1 cellular context compared by ENCODE assay signal in the genomic region with DNA sequence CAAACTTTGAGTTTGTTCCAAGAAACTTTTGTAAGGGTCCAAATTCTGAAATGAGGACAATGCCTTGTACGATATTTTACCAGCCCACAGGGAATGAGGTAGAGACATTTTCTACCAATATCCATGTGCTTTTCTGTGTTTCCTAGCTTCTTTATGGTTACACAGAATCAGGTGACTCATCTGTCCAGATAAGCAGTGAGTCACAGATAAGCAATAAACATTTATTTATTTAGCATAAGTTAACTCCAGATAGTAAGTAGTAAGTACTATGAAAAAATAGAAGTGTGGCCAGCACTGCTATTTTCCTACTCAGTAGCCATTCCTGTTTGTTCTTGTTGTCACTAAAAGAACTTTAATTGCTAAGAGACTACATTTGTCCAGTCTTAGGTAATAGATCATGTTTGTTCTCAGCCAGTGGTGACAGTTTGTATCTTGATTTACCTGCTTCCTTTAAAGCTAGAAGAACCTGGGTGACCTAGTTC.
A peak's percentile ranks its signal among the peaks of the same experiment; 100 is the strongest.
TF ChIP-seq lines count a peak whose summit lies in the region.

No MANE protein-coding gene starts in this region.

TF ChIP-seq in HepG2, 621 proteins besides CTCF, POLR2A, EP300 and RAD21 (continues in another document):
- TF ChIP-seq AKAP8 (CRISPR knock-in tag; IDR thresholded peaks at IDR 0.05) (no peak), GATAD2A (CRISPR knock-in tag; IDR thresholded peaks at IDR 0.05) (0 out of 2 replicates have a peak, but pooled peaks have one; percentile 14), ELF3 (CRISPR knock-in tag; IDR thresholded peaks at IDR 0.05) (0 out of 2 replicates have a peak, but pooled peaks have one; percentile 29), ZNF337 (CRISPR knock-in tag; IDR thresholded peaks at IDR 0.05; ENCODE audit: borderline replicate concordance, low read depth) (no peak), MZF1 (CRISPR knock-in tag; IDR thresholded peaks at IDR 0.05; ENCODE audit: borderline replicate concordance) (no peak), ZIK1 (CRISPR knock-in tag; IDR thresholded peaks at IDR 0.05; ENCODE audit: borderline replicate concordance, low read depth) (no peak), KLF16 (CRISPR knock-in tag; IDR thresholded peaks at IDR 0.05) (peak in 1 of 2 experiments; percentile 15; a peak in 1 of 4 replicates), FOXP1 (IDR thresholded peaks at IDR 0.05) (no peak), FOXP1 (CRISPR knock-in tag; IDR thresholded peaks at IDR 0.05) (peak; percentile 52; the same call in 1 of the 2 replicates), FOSL1 (CRISPR knock-in tag; IDR thresholded peaks at IDR 0.05; ENCODE audit: borderline replicate concordance) (peak; percentile 60; the same call in 1 of the 2 replicates), ZNF567 (CRISPR knock-in tag; IDR thresholded peaks at IDR 0.05; ENCODE audit: borderline replicate concordance) (no peak), ZNF232 (CRISPR knock-in tag; IDR thresholded peaks at IDR 0.05; ENCODE audit: borderline replicate concordance) (no peak), MXI1 (IDR thresholded peaks at IDR 0.05; ENCODE audit: borderline replicate concordance, low read depth, low read length) (peak; percentile 15; the same call in 1 of the 3 replicates), ZNF224 (CRISPR knock-in tag; IDR thresholded peaks at IDR 0.05) (no peak), RBFOX2 (IDR thresholded peaks at IDR 0.05; ENCODE audit: low read depth, low read length) (no peak), THYN1 (CRISPR knock-in tag; IDR thresholded peaks at IDR 0.05; ENCODE audit: borderline replicate concordance, low read depth) (no peak), CREB1 (IDR thresholded peaks at IDR 0.05) (0 out of 2 replicates have a peak, but pooled peaks have one; percentile 22), CREB1 (CRISPR knock-in tag; IDR thresholded peaks at IDR 0.05) (no peak), ZBTB21 (CRISPR knock-in tag; IDR thresholded peaks at IDR 0.05) (no peak), RFX1 (IDR thresholded peaks at IDR 0.05) (no peak), HCFC1 (IDR thresholded peaks at IDR 0.05; ENCODE audit: low read depth, low read length) (no peak), ZNF772 (CRISPR knock-in tag; IDR thresholded peaks at IDR 0.05) (no peak), RARA (CRISPR knock-in tag; IDR thresholded peaks at IDR 0.05) (0 out of 2 replicates have a peak, but pooled peaks have one; percentile 6), RXRB (CRISPR knock-in tag; IDR thresholded peaks at IDR 0.05; ENCODE audit: borderline replicate concordance) (no peak), ZNF205 (CRISPR knock-in tag; IDR thresholded peaks at IDR 0.05) (no peak), ZNF644 (CRISPR knock-in tag; IDR thresholded peaks at IDR 0.05; ENCODE audit: low read depth) (no peak), ZNF496 (CRISPR knock-in tag; IDR thresholded peaks at IDR 0.05; ENCODE audit: insufficient replicate concordance) (no peak), PAX8 (CRISPR knock-in tag; IDR thresholded peaks at IDR 0.05; ENCODE audit: borderline replicate concordance) (no peak), ZNF350 (CRISPR knock-in tag; IDR thresholded peaks at IDR 0.05; ENCODE audit: borderline replicate concordance, low read depth) (no peak), HNRNPUL1 (IDR thresholded peaks at IDR 0.05; ENCODE audit: low read depth, low read length) (no peak)
- TF ChIP-seq, protein P1, sequence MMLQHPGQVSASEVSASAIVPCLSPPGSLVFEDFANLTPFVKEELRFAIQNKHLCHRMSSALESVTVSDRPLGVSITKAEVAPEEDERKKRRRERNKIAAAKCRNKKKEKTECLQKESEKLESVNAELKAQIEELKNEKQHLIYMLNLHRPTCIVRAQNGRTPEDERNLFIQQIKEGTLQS (CRISPR knock-in tag; IDR thresholded peaks at IDR 0.05): peak; percentile 62; the same call in 1 of the 2 replicates
- TF ChIP-seq, protein P2, sequence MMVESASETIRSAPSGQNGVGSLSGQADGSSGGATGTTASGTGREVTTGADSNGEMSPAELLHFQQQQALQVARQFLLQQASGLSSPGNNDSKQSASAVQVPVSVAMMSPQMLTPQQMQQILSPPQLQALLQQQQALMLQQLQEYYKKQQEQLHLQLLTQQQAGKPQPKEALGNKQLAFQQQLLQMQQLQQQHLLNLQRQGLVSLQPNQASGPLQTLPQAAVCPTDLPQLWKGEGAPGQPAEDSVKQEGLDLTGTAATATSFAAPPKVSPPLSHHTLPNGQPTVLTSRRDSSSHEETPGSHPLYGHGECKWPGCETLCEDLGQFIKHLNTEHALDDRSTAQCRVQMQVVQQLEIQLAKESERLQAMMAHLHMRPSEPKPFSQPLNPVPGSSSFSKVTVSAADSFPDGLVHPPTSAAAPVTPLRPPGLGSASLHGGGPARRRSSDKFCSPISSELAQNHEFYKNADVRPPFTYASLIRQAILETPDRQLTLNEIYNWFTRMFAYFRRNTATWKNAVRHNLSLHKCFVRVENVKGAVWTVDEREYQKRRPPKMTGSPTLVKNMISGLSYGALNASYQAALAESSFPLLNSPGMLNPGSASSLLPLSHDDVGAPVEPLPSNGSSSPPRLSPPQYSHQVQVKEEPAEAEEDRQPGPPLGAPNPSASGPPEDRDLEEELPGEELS (CRISPR knock-in tag; IDR thresholded peaks at IDR 0.05): 0 out of 2 replicates have a peak, but pooled peaks have one; percentile 29
- TF ChIP-seq, protein P3, sequence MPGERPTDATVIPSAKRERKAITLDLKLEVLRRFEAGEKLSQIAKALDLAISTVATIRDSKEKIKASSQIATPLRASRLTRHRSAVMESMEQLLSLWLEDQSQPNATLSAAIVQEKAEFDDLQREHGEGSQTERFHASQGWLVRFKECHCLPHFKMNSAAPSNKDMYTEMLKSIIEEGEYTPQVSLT (CRISPR knock-in tag; IDR thresholded peaks at IDR 0.05; ENCODE audit: borderline replicate concordance, low read depth): no peak
- TF ChIP-seq, protein P4, sequence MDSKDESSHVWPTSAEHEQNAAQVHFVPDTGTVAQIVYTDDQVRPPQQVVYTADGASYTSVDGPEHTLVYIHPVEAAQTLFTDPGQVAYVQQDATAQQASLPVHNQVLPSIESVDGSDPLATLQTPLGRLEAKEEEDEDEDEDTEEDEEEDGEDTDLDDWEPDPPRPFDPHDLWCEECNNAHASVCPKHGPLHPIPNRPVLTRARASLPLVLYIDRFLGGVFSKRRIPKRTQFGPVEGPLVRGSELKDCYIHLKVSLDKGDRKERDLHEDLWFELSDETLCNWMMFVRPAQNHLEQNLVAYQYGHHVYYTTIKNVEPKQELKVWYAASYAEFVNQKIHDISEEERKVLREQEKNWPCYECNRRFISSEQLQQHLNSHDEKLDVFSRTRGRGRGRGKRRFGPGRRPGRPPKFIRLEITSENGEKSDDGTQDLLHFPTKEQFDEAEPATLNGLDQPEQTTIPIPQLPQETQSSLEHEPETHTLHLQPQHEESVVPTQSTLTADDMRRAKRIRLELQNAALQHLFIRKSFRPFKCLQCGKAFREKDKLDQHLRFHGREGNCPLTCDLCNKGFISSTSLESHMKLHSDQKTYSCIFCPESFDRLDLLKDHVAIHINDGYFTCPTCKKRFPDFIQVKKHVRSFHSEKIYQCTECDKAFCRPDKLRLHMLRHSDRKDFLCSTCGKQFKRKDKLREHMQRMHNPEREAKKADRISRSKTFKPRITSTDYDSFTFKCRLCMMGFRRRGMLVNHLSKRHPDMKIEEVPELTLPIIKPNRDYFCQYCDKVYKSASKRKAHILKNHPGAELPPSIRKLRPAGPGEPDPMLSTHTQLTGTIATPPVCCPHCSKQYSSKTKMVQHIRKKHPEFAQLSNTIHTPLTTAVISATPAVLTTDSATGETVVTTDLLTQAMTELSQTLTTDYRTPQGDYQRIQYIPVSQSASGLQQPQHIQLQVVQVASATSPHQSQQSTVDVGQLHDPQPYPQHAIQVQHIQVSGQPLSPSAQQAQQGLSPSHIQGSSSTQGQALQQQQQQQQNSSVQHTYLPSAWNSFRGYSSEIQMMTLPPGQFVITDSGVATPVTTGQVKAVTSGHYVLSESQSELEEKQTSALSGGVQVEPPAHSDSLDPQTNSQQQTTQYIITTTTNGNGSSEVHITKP (CRISPR knock-in tag; IDR thresholded peaks at IDR 0.05; ENCODE audit: low read depth): no peak
- TF ChIP-seq, protein P5, sequence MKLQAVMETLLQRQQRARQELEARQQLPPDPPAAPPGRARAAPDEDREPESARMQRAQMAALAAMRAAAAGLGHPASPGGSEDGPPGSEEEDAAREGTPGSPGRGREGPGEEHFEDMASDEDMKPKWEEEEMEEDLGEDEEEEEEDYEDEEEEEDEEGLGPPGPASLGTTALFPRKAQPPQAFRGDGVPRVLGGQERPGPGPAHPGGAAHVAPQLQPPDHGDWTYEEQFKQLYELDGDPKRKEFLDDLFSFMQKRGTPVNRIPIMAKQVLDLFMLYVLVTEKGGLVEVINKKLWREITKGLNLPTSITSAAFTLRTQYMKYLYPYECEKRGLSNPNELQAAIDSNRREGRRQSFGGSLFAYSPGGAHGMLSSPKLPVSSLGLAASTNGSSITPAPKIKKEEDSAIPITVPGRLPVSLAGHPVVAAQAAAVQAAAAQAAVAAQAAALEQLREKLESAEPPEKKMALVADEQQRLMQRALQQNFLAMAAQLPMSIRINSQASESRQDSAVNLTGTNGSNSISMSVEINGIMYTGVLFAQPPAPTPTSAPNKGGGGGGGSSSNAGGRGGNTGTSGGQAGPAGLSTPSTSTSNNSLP (IDR thresholded peaks at IDR 0.05; ENCODE audit: low read depth, low read length): peak; percentile 10; the same call in 1 of the 2 replicates
- TF ChIP-seq, protein P6, sequence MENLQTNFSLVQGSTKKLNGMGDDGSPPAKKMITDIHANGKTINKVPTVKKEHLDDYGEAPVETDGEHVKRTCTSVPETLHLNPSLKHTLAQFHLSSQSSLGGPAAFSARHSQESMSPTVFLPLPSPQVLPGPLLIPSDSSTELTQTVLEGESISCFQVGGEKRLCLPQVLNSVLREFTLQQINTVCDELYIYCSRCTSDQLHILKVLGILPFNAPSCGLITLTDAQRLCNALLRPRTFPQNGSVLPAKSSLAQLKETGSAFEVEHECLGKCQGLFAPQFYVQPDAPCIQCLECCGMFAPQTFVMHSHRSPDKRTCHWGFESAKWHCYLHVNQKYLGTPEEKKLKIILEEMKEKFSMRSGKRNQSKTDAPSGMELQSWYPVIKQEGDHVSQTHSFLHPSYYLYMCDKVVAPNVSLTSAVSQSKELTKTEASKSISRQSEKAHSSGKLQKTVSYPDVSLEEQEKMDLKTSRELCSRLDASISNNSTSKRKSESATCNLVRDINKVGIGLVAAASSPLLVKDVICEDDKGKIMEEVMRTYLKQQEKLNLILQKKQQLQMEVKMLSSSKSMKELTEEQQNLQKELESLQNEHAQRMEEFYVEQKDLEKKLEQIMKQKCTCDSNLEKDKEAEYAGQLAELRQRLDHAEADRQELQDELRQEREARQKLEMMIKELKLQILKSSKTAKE (CRISPR knock-in tag; IDR thresholded peaks at IDR 0.05; ENCODE audit: borderline replicate concordance): no peak
- TF ChIP-seq, protein P7, sequence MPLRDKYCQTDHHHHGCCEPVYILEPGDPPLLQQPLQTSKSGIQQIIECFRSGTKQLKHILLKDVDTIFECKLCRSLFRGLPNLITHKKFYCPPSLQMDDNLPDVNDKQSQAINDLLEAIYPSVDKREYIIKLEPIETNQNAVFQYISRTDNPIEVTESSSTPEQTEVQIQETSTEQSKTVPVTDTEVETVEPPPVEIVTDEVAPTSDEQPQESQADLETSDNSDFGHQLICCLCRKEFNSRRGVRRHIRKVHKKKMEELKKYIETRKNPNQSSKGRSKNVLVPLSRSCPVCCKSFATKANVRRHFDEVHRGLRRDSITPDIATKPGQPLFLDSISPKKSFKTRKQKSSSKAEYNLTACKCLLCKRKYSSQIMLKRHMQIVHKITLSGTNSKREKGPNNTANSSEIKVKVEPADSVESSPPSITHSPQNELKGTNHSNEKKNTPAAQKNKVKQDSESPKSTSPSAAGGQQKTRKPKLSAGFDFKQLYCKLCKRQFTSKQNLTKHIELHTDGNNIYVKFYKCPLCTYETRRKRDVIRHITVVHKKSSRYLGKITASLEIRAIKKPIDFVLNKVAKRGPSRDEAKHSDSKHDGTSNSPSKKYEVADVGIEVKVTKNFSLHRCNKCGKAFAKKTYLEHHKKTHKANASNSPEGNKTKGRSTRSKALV (CRISPR knock-in tag; IDR thresholded peaks at IDR 0.05): no peak
- TF ChIP-seq, protein P8, sequence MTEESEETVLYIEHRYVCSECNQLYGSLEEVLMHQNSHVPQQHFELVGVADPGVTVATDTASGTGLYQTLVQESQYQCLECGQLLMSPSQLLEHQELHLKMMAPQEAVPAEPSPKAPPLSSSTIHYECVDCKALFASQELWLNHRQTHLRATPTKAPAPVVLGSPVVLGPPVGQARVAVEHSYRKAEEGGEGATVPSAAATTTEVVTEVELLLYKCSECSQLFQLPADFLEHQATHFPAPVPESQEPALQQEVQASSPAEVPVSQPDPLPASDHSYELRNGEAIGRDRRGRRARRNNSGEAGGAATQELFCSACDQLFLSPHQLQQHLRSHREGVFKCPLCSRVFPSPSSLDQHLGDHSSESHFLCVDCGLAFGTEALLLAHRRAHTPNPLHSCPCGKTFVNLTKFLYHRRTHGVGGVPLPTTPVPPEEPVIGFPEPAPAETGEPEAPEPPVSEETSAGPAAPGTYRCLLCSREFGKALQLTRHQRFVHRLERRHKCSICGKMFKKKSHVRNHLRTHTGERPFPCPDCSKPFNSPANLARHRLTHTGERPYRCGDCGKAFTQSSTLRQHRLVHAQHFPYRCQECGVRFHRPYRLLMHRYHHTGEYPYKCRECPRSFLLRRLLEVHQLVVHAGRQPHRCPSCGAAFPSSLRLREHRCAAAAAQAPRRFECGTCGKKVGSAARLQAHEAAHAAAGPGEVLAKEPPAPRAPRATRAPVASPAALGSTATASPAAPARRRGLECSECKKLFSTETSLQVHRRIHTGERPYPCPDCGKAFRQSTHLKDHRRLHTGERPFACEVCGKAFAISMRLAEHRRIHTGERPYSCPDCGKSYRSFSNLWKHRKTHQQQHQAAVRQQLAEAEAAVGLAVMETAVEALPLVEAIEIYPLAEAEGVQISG (CRISPR knock-in tag; IDR thresholded peaks at IDR 0.05): no peak
- TF ChIP-seq, protein P9, sequence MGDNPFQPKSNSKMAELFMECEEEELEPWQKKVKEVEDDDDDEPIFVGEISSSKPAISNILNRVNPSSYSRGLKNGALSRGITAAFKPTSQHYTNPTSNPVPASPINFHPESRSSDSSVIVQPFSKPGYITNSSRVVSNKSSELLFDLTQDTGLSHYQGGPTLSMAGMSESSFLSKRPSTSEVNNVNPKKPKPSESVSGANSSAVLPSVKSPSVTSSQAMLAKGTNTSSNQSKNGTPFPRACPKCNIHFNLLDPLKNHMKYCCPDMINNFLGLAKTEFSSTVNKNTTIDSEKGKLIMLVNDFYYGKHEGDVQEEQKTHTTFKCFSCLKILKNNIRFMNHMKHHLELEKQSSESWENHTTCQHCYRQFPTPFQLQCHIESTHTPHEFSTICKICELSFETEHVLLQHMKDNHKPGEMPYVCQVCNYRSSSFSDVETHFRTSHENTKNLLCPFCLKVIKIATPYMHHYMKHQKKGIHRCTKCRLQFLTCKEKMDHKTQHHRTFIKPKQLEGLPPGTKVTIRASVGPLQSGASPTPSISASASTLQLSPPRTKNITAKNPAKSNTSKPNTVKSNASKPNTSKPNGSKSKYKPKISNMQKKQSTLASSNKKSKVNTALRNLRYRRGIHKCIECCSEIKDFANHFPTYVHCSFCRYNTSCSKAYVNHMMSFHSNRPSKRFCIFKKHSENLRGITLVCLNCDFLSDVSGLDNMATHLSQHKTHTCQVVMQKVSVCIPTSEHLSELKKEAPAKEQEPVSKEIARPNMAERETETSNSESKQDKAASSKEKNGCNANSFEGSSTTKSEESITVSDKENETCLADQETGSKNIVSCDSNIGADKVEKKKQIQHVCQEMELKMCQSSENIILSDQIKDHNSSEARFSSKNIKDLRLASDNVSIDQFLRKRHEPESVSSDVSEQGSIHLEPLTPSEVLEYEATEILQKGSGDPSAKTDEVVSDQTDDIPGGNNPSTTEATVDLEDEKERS (CRISPR knock-in tag; IDR thresholded peaks at IDR 0.05): no peak
